28 cellular contexts compared by ENCODE assay signal in the genomic region with DNA sequence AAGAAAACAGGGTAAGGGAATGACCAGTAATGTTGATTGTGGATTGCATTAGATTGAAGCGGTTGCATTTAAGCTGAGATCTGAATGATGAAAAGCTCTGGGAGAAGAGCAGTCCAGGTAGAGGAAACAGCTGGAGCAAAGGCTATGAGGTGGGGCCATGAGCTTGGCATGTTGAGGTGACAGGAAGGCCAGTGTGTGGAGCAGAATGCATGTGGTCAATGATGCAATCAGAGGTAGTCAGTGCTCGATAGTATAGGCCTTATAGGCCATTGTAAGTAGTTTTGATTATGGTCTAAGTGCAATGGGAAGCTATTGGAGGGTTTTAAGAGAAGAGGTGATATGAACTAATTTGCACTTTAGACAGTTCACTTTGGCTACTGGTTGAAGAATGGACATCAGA.
DNase-seq lines count a peak whose midpoint lies in the region; ATAC-seq and TF ChIP-seq lines count a peak whose summit lies in the region.
"Had no signal": no experiment of that assay in that cellular context is flagged by ENCODE, and none has a peak within 500 bp of the region (broad histone marks: within the 10 kb centered on the region; RNA-seq: fewer than 3 reads in every experiment).

No MANE protein-coding gene starts in this region.

- H3K4me1 ChIP-seq in KMS-11 (ENCODE audit: low read depth, poor library complexity, severe bottlenecking) = peaks cover 84% of the 10 kb centered on the region
- peaks cover 15 to 24% of the 10 kb centered on the region in 2 donors for H3K4me1 ChIP-seq in gastrocnemius medialis
- H3K4me1 ChIP-seq: HAP-1, transverse colon had no signal

- ATAC-seq in activated naive CD8-positive, alpha-beta T cell treated with anti-CD3 and anti-CD28 coated beads, Interleukin-2, amount 50 U/mL, for 24 hours = no peak
- ATAC-seq in gastrocnemius medialis = no peak
- no peak for ATAC-seq in HG02885 (IDR thresholded peaks at IDR 0.05; ENCODE audit: poor library complexity, unreplicated experiment)
- ATAC-seq in HG03521 (IDR thresholded peaks at IDR 0.05; ENCODE audit: unreplicated experiment) = no peak
- ATAC-seq: activated CD8-positive, alpha-beta T cell treated with anti-CD3 and anti-CD28 coated beads for 36 hours; activated T-helper 17 cell treated with anti-CD3 and anti-CD28 coated beads, Interleukin-2, amount 50 U/mL, for 72 hours; foreskin keratinocyte; psoas muscle had no signal

- H3K36me3 Mint-ChIP-seq in activated naive CD8-positive, alpha-beta T cell treated with anti-CD3 and anti-CD28 coated beads, Interleukin-2, amount 50 U/mL, for 24 hours (ENCODE audit: low read depth) = peaks cover 54% of the 10 kb centered on the region
- H3K36me3 Mint-ChIP-seq in activated naive CD8-positive, alpha-beta T cell treated with anti-CD3 and anti-CD28 coated beads for 36 hours = peaks cover 61% of the 10 kb centered on the region

- H2AFZ ChIP-seq in KMS-11 (ENCODE audit: low read depth) = no peak overlapping the region

- H3K9me3 ChIP-seq in gastrocnemius medialis = no peaks in the 10 kb centered on the region
- H3K9me3 ChIP-seq: esophagus squamous epithelium, HAP-1, psoas muscle, transverse colon had no signal

- no peaks in the 10 kb centered on the region for H3K27me3 Mint-ChIP-seq in activated naive CD8-positive, alpha-beta T cell treated with anti-CD3 and anti-CD28 coated beads, Interleukin-2, amount 50 U/mL, for 24 hours
- no peaks in the 10 kb centered on the region for H3K27me3 Mint-ChIP-seq in activated naive CD8-positive, alpha-beta T cell treated with anti-CD3 and anti-CD28 coated beads for 36 hours
- H3K27me3 Mint-ChIP-seq: activated CD8-positive, alpha-beta T cell treated with anti-CD3 and anti-CD28 coated beads for 36 hours; activated T-helper 17 cell treated with anti-CD3 and anti-CD28 coated beads, Interleukin-2, amount 50 U/mL, for 72 hours; CD4-positive, alpha-beta T cell; naive B cell had no signal

- no peaks in the 10 kb centered on the region for H3K27me3 ChIP-seq in KMS-11 (ENCODE audit: insufficient read depth, low read depth)
- no peaks in the 10 kb centered on the region for H3K27me3 ChIP-seq in gastrocnemius medialis
- H3K27me3 ChIP-seq: dorsolateral prefrontal cortex, esophagus squamous epithelium, foreskin keratinocyte, transverse colon had no signal

- H3K79me2 ChIP-seq in KMS-11 (ENCODE audit: insufficient read depth, low read depth) = no peaks in the 10 kb centered on the region

- H3K27ac ChIP-seq in KMS-11 = no peak overlapping the region
- H3K27ac ChIP-seq in gastrocnemius medialis = peak overlapping the region in 3 of 4 donors; percentile 89 to 91 (median 89)
- H3K27ac ChIP-seq: esophagus squamous epithelium, foreskin keratinocyte, transverse colon had no signal

- TF ChIP-seq CTCF in KMS-11 (conservative IDR thresholded peaks at IDR 0.05; ENCODE audit: low read depth, low read length) = no peak
- TF ChIP-seq CTCF in gastrocnemius medialis (IDR thresholded peaks at IDR 0.05 in 4 of 5, conservative IDR thresholded peaks at IDR 0.05 in 1 of 5) = no peak

- H4K20me1 ChIP-seq in KMS-11 (ENCODE audit: insufficient read depth) = no peaks in the 10 kb centered on the region

- H3K27ac Mint-ChIP-seq in activated naive CD8-positive, alpha-beta T cell treated with anti-CD3 and anti-CD28 coated beads, Interleukin-2, amount 50 U/mL, for 24 hours = peak overlapping the region; percentile 39
- H3K27ac Mint-ChIP-seq in activated naive CD8-positive, alpha-beta T cell treated with anti-CD3 and anti-CD28 coated beads for 36 hours = no peak overlapping the region
- H3K27ac Mint-ChIP-seq: activated CD8-positive, alpha-beta T cell treated with anti-CD3 and anti-CD28 coated beads for 36 hours; activated T-helper 17 cell treated with anti-CD3 and anti-CD28 coated beads, Interleukin-2, amount 50 U/mL, for 72 hours; CD4-positive, alpha-beta T cell had no signal

- DNase-seq in activated naive CD8-positive, alpha-beta T cell treated with anti-CD3 and anti-CD28 coated beads, Interleukin-2, amount 50 U/mL, for 24 hours = no peak
- DNase-seq in activated naive CD8-positive, alpha-beta T cell treated with anti-CD3 and anti-CD28 coated beads for 36 hours = no peak
- DNase-seq in UCSD-AML1 (lab: John Stamatoyannopoulos, UW; ENCODE audit: unreplicated experiment) = peak; percentile 17
- no peak for DNase-seq in gastrocnemius medialis
- DNase-seq in GF-D8 (lab: John Stamatoyannopoulos, UW) = no peak
- DNase-seq: activated CD8-positive, alpha-beta memory T cell treated with anti-CD3 and anti-CD28 coated beads, Interleukin-2, amount 50 U/mL, for 48 hours; activated CD8-positive, alpha-beta T cell treated with anti-CD3 and anti-CD28 coated beads for 36 hours; activated naive CD4-positive, alpha-beta T cell treated with anti-CD3 and anti-CD28 coated beads, Interleukin-2, amount 50 U/mL, for 16 hours; AML-193; CD4-positive, alpha-beta T cell; dorsolateral prefrontal cortex; EL; esophagus squamous epithelium; foreskin keratinocyte; MV-4-11; naive B cell; NCI-H2107; NCI-H446; psoas muscle; stimulated activated CD4-positive, alpha-beta T cell treated with anti-CD3 and anti-CD28 coated beads, Interleukin-15, amount 100 ng/mL, for 24 hours; stimulated activated CD4-positive, alpha-beta T cell treated with anti-CD3 and anti-CD28 coated beads, Interleukin-4, amount 100 ng/mL, for 4 hours; T-helper 2 cell; transverse colon had no signal

- H3K9me3 Mint-ChIP-seq in activated naive CD8-positive, alpha-beta T cell treated with anti-CD3 and anti-CD28 coated beads, Interleukin-2, amount 50 U/mL, for 24 hours = no peaks in the 10 kb centered on the region
- no peaks in the 10 kb centered on the region for H3K9me3 Mint-ChIP-seq in activated naive CD8-positive, alpha-beta T cell treated with anti-CD3 and anti-CD28 coated beads for 36 hours
- H3K9me3 Mint-ChIP-seq: activated T-helper 17 cell treated with anti-CD3 and anti-CD28 coated beads, Interleukin-2, amount 50 U/mL, for 72 hours; CD4-positive, alpha-beta T cell; naive B cell had no signal

- H3K4me3 ChIP-seq in KMS-11 (IDR thresholded peaks at IDR 0.05; ENCODE audit: insufficient read depth, low read depth, low read length) (no peak overlapping the region), gastrocnemius medialis (no peak overlapping the region)
- H3K4me3 ChIP-seq: dorsolateral prefrontal cortex, esophagus squamous epithelium, HAP-1, psoas muscle, transverse colon had no signal

- intact Hi-C loops in gastrocnemius medialis (cut with DNase I; ENCODE audit: low total_unique reads) = loop anchor here (5.0 kb wide), 2 partner anchors 102 to 1423 kb away; partner anchors contain the start of gene DIAPH1

- H3K4me1 Mint-ChIP-seq in activated naive CD8-positive, alpha-beta T cell treated with anti-CD3 and anti-CD28 coated beads, Interleukin-2, amount 50 U/mL, for 24 hours = peaks cover 48% of the 10 kb centered on the region
- H3K4me1 Mint-ChIP-seq in activated naive CD8-positive, alpha-beta T cell treated with anti-CD3 and anti-CD28 coated beads for 36 hours = peaks cover 40% of the 10 kb centered on the region

- peak overlapping the region; percentile 45; the same call in 1 of the 2 replicates for H3K4me2 ChIP-seq in KMS-11

- TF ChIP-seq POLR2A in gastrocnemius medialis (IDR thresholded peaks at IDR 0.05) = no peak

- no peak overlapping the region for H3K9ac ChIP-seq in KMS-11

- H3K36me3 ChIP-seq in KMS-11 (ENCODE audit: insufficient read depth) = no peaks in the 10 kb centered on the region
- no peaks in the 10 kb centered on the region for H3K36me3 ChIP-seq in gastrocnemius medialis
- H3K36me3 ChIP-seq: HAP-1, transverse colon had no signal

- H3K4me3 Mint-ChIP-seq in activated naive CD8-positive, alpha-beta T cell treated with anti-CD3 and anti-CD28 coated beads, Interleukin-2, amount 50 U/mL, for 24 hours = no peak overlapping the region
- no peak overlapping the region for H3K4me3 Mint-ChIP-seq in activated naive CD8-positive, alpha-beta T cell treated with anti-CD3 and anti-CD28 coated beads for 36 hours
- H3K4me3 Mint-ChIP-seq: activated CD8-positive, alpha-beta T cell treated with anti-CD3 and anti-CD28 coated beads for 36 hours; activated T-helper 17 cell treated with anti-CD3 and anti-CD28 coated beads, Interleukin-2, amount 50 U/mL, for 72 hours; CD4-positive, alpha-beta T cell; naive B cell had no signal

- in situ Hi-C loops in gastrocnemius medialis (cut with MboI; ENCODE audit: low sequenced_read_pairs in 4 of 4) = loop anchor here in 3 of 4 donors (5.0 to 25.0 kb wide), 2 partner anchors 97 to 362 kb away; partner anchors contain the start of gene NR3C1 (in 1 of the 3)
